8 cellular contexts compared by ENCODE assay signal in genomic region chr1:38004284-38005101, GRCh38. TPM values are rescaled to one million over a fixed set of nuclear protein-coding genes. Genes with fewer than 3 reads are reported as not detected.
DNase-seq lines count a peak whose midpoint lies in the region; ATAC-seq and TF ChIP-seq lines count a peak whose summit lies in the region.

No MANE protein-coding gene starts in this region.

- TF ChIP-seq POLR2A in NB4 (IDR thresholded peaks at IDR 0.05; ENCODE audit: extremely low read depth, insufficient read length), result no peak

- H3K27ac Mint-ChIP-seq in mesothelial cell of epicardium, result peak overlapping the region; percentile 90

- no peaks in the 10 kb centered on the region for H3K36me3 Mint-ChIP-seq in mesothelial cell of epicardium

- peaks cover 2% of the 10 kb centered on the region for H3K36me3 ChIP-seq in GM06990 (ENCODE audit: control insufficient read depth, insufficient read depth, low read length)

- ATAC-seq in GM18858 (IDR thresholded peaks at IDR 0.05; ENCODE audit: unreplicated experiment), result no peak
- ATAC-seq in GM18511 (IDR thresholded peaks at IDR 0.05; ENCODE audit: unreplicated experiment), result no peak

- TF ChIP-seq CTCF in GM06990 (IDR thresholded peaks at IDR 0.05; ENCODE audit: insufficient read depth, low read length, poor library complexity, severe bottlenecking), result no peak
- TF ChIP-seq CTCF in NB4 (IDR thresholded peaks at IDR 0.05; ENCODE audit: low read depth, low read length), result no peak
- TF ChIP-seq CTCF in cardiac fibroblast (IDR thresholded peaks at IDR 0.05; ENCODE audit: low read depth, low read length), result peak; percentile 2
- no peak for TF ChIP-seq CTCF in mesothelial cell of epicardium (IDR thresholded peaks at IDR 0.05; ENCODE audit: unreplicated experiment)

- H3K9me3 Mint-ChIP-seq in mesothelial cell of epicardium, result no peaks in the 10 kb centered on the region

- H3K27me3 Mint-ChIP-seq in mesothelial cell of epicardium (ENCODE audit: low read depth), result no peaks in the 10 kb centered on the region

- H3K4me1 Mint-ChIP-seq in mesothelial cell of epicardium, result peaks cover 40% of the 10 kb centered on the region

- DNase-seq in GM06990 (ENCODE audit: extremely low read depth, insufficient read length) (no peak), NB4 (ENCODE audit: low read depth) (peak; percentile 72), cardiac fibroblast (ENCODE audit: low read depth in 2 of 2) (peak in 1 of 2 donors; percentile 35), mesothelial cell of epicardium (ENCODE audit: low spot score in 2 of 2, unreplicated experiment in 2 of 2) (no peak), NCI-H69 (lab: John Stamatoyannopoulos, UW) (no peak), anterior cingulate cortex (lab: John Stamatoyannopoulos, UW) (no peak)

- H3K4me3 ChIP-seq in GM06990 (replicated peaks; ENCODE audit: low read depth, low read length) (peak overlapping the region; percentile 76), NB4 (ENCODE audit: low read depth, low read length) (peak overlapping the region; percentile 92), cardiac fibroblast (replicated peaks in 1 of 2; ENCODE audit: low read depth in 2 of 2, low read length in 2 of 2) (peak overlapping the region; percentile 68 to 79)

- H3K4me3 Mint-ChIP-seq in mesothelial cell of epicardium, result peak overlapping the region; percentile 82

- H3K27me3 ChIP-seq in GM06990 (replicated peaks; ENCODE audit: control insufficient read depth, insufficient read depth, low read length), result no peaks in the 10 kb centered on the region

RNA-seq across cellular contexts. Expression of gene FHL3, which starts 0.8 kb away (rescaled TPM):
- total RNA-seq in mesothelial cell of epicardium, result 46.1 to 50.6 TPM (median 46.2 TPM) in 3 replicates

RNA-seq across cellular contexts. Expression of gene UTP11, which starts 8.0 kb away (rescaled TPM):
- total RNA-seq in mesothelial cell of epicardium, result 32.3 to 37.2 TPM (median 36.5 TPM) in 3 replicates

RNA-seq across cellular contexts. Expression of gene SF3A3, which starts 14.7 kb away (rescaled TPM):
- total RNA-seq in mesothelial cell of epicardium, result 69.8 to 82.2 TPM (median 80.7 TPM) in 3 replicates

RNA-seq across cellular contexts. Expression of gene POU3F1, which starts 42.1 kb away (rescaled TPM):
- 0.16 to 0.45 TPM (median 0.29 TPM) in 3 replicates for total RNA-seq in mesothelial cell of epicardium

RNA-seq across cellular contexts. Expression of gene INPP5B, which starts 57.6 kb away (rescaled TPM):
- total RNA-seq in mesothelial cell of epicardium, result 20.7 to 21.5 TPM (median 20.9 TPM) in 3 replicates
